In the genomic region with DNA sequence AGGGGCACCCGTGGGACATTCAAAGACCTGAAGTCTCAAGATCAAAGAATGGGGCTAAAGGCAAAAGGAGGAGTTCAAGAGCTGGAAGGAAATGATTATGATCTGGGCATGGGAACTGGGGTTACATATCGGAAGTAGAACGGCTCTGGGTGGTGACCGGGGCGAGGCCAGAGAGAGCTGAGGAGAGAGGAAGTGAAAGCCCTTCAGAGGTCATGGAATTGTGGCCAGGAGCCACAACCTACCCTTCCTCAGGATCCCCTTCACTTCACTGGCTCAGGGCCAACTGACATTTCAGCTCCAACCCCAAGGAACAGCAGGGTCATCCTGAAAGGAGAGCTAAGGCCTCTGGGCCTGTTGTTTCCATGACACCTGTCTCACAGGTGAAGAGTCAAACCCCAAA, we compare ENCODE assay signal across 15 cellular contexts. TPM values are rescaled to one million over a fixed set of nuclear protein-coding genes. Genes with fewer than 3 reads are reported as not detected.
DNase-seq lines count a peak whose midpoint lies in the region; ATAC-seq, FAIRE-seq and TF ChIP-seq lines count a peak whose summit lies in the region.
"Had no signal": no experiment of that assay in that cellular context is flagged by ENCODE, and none has a peak within 500 bp of the region (broad histone marks: within the 10 kb centered on the region; RNA-seq: fewer than 3 reads in every experiment).

No MANE protein-coding gene starts in this region.

- no peak overlapping the region for H3K27ac ChIP-seq in naive thymus-derived CD4-positive, alpha-beta T cell (ENCODE audit: low read depth, low read length)
- H3K27ac ChIP-seq: neutrophil, VCaP had no signal

- H3K4me1 ChIP-seq in naive thymus-derived CD4-positive, alpha-beta T cell (ENCODE audit: control insufficient read depth in 2 of 2, insufficient read depth in 2 of 2, low read length in 2 of 2): no peaks in the 10 kb centered on the region

- H3K4me1 Mint-ChIP-seq in natural killer cell (no peaks in the 10 kb centered on the region), chondrocyte (ENCODE audit: low read depth) (peaks cover 38% of the 10 kb centered on the region)
- H3K4me1 Mint-ChIP-seq in natural killer cell treated with Interleukin-12 subunit alpha and Interleukin-12 subunit beta and Interleukin-15 and Interleukin-18, amount 100 ng/mL, for 72 hours (ENCODE audit: low read depth in 2 of 2): no peaks in the 10 kb centered on the region
- H3K4me1 Mint-ChIP-seq in naive thymus-derived CD4-positive, alpha-beta T cell: peaks cover 0 to 7% (median 0%) of the 10 kb centered on the region in 7 donors
- H3K4me1 Mint-ChIP-seq in effector memory CD8-positive, alpha-beta T cell (ENCODE audit: low read depth in 2 of 2): peaks cover 0 to 2% of the 10 kb centered on the region in 2 donors
- H3K4me1 Mint-ChIP-seq: activated T-helper 17 cell treated with anti-CD3 and anti-CD28 coated beads, Interleukin-2, amount 50 U/mL, for 72 hours; central memory CD8-positive, alpha-beta T cell; stimulated activated naive CD8-positive, alpha-beta T cell treated with anti-CD3 and anti-CD28 coated beads, Interleukin-15, amount 100 ng/mL, for 72 hours had no signal

- H3K4me3 Mint-ChIP-seq in natural killer cell: no peak overlapping the region
- no peak overlapping the region for H3K4me3 Mint-ChIP-seq in natural killer cell treated with Interleukin-12 subunit alpha and Interleukin-12 subunit beta and Interleukin-15 and Interleukin-18, amount 100 ng/mL, for 72 hours
- no peak overlapping the region for H3K4me3 Mint-ChIP-seq in chondrocyte (ENCODE audit: unreplicated experiment)
- no peak overlapping the region for H3K4me3 Mint-ChIP-seq in naive thymus-derived CD4-positive, alpha-beta T cell
- H3K4me3 Mint-ChIP-seq in effector memory CD8-positive, alpha-beta T cell: no peak overlapping the region
- H3K4me3 Mint-ChIP-seq: activated T-helper 17 cell treated with anti-CD3 and anti-CD28 coated beads, Interleukin-2, amount 50 U/mL, for 72 hours; central memory CD8-positive, alpha-beta T cell; stimulated activated naive CD8-positive, alpha-beta T cell treated with anti-CD3 and anti-CD28 coated beads, Interleukin-15, amount 100 ng/mL, for 72 hours had no signal

- TF ChIP-seq CTCF in natural killer cell (IDR thresholded peaks at IDR 0.05): no peak
- no peak for TF ChIP-seq CTCF in chondrocyte (IDR thresholded peaks at IDR 0.05)

- H3K27ac Mint-ChIP-seq in natural killer cell: no peak overlapping the region
- no peak overlapping the region for H3K27ac Mint-ChIP-seq in natural killer cell treated with Interleukin-12 subunit alpha and Interleukin-12 subunit beta and Interleukin-15 and Interleukin-18, amount 100 ng/mL, for 72 hours
- peak overlapping the region; percentile 85 for H3K27ac Mint-ChIP-seq in chondrocyte (ENCODE audit: unreplicated experiment)
- H3K27ac Mint-ChIP-seq in naive thymus-derived CD4-positive, alpha-beta T cell: no peak overlapping the region
- H3K27ac Mint-ChIP-seq in effector memory CD8-positive, alpha-beta T cell: no peak overlapping the region
- H3K27ac Mint-ChIP-seq: activated T-helper 17 cell treated with anti-CD3 and anti-CD28 coated beads, Interleukin-2, amount 50 U/mL, for 72 hours had no signal

- CTCF ChIA-PET in naive thymus-derived CD4-positive, alpha-beta T cell (lab: Charles Lee): interaction anchor here (0.6 kb wide), 1 partner anchor 44 kb away, joined by 3 read pairs; no protein-coding TSS in a partner anchor

- H3K4me3 ChIP-seq in naive thymus-derived CD4-positive, alpha-beta T cell (ENCODE audit: low read length): no peak overlapping the region

- FAIRE-seq in frontal cortex (lab: Jason Lieb, UNC): no peak

- DNase-seq in natural killer cell (peak; percentile 7), chondrocyte (ENCODE audit: low spot score) (peak; percentile 30), mesenteric fat pad (ENCODE audit: low spot score) (no peak), T-helper 2 cell (no peak), frontal cortex (ENCODE audit: low spot score in 2 of 2) (no peak)
- no peak for DNase-seq in natural killer cell treated with Interleukin-12 subunit alpha and Interleukin-12 subunit beta and Interleukin-15 and Interleukin-18, amount 100 ng/mL, for 72 hours (ENCODE audit: low spot score)
- no peak for DNase-seq in naive thymus-derived CD4-positive, alpha-beta T cell
- no peak for DNase-seq in effector memory CD8-positive, alpha-beta T cell
- DNase-seq: AML-193; stimulated activated naive CD8-positive, alpha-beta T cell treated with anti-CD3 and anti-CD28 coated beads, Interleukin-15, amount 100 ng/mL, for 72 hours had no signal

- no peaks in the 10 kb centered on the region for H3K9me3 ChIP-seq in naive thymus-derived CD4-positive, alpha-beta T cell (ENCODE audit: control insufficient read depth in 2 of 3, low read length in 3 of 3)
- H3K9me3 ChIP-seq: neutrophil had no signal

- POLR2A ChIA-PET in naive thymus-derived CD4-positive, alpha-beta T cell (lab: Charles Lee): no interaction called here

- H3K36me3 ChIP-seq in naive thymus-derived CD4-positive, alpha-beta T cell (ENCODE audit: control insufficient read depth in 2 of 3, insufficient read depth in 3 of 3, low read length in 3 of 3): no peaks in the 10 kb centered on the region
- H3K36me3 ChIP-seq: neutrophil had no signal

- H3K27me3 Mint-ChIP-seq in natural killer cell (ENCODE audit: low read depth in 2 of 2) (no peaks in the 10 kb centered on the region), chondrocyte (ENCODE audit: low read depth) (no peaks in the 10 kb centered on the region)
- H3K27me3 Mint-ChIP-seq in natural killer cell treated with Interleukin-12 subunit alpha and Interleukin-12 subunit beta and Interleukin-15 and Interleukin-18, amount 100 ng/mL, for 72 hours: peaks cover 0 to 4% of the 10 kb centered on the region in 2 donors
- peaks cover 0 to 3% (median 0%) of the 10 kb centered on the region in 5 donors for H3K27me3 Mint-ChIP-seq in naive thymus-derived CD4-positive, alpha-beta T cell
- H3K27me3 Mint-ChIP-seq in effector memory CD8-positive, alpha-beta T cell: peaks cover 0 to 15% of the 10 kb centered on the region in 2 donors
- H3K27me3 Mint-ChIP-seq: activated T-helper 17 cell treated with anti-CD3 and anti-CD28 coated beads, Interleukin-2, amount 50 U/mL, for 72 hours; central memory CD8-positive, alpha-beta T cell; stimulated activated naive CD8-positive, alpha-beta T cell treated with anti-CD3 and anti-CD28 coated beads, Interleukin-15, amount 100 ng/mL, for 72 hours had no signal

- H3K9me3 Mint-ChIP-seq in natural killer cell (no peaks in the 10 kb centered on the region), chondrocyte (ENCODE audit: low read depth) (peaks cover 9% of the 10 kb centered on the region)
- H3K9me3 Mint-ChIP-seq in natural killer cell treated with Interleukin-12 subunit alpha and Interleukin-12 subunit beta and Interleukin-15 and Interleukin-18, amount 100 ng/mL, for 72 hours: no peaks in the 10 kb centered on the region
- peaks cover 0 to 4% (median 0%) of the 10 kb centered on the region in 11 donors for H3K9me3 Mint-ChIP-seq in naive thymus-derived CD4-positive, alpha-beta T cell
- H3K9me3 Mint-ChIP-seq in effector memory CD8-positive, alpha-beta T cell: no peaks in the 10 kb centered on the region
- H3K9me3 Mint-ChIP-seq: central memory CD8-positive, alpha-beta T cell had no signal

- no peak for ATAC-seq in natural killer cell
- no peak for ATAC-seq in natural killer cell treated with Interleukin-12 subunit alpha and Interleukin-12 subunit beta and Interleukin-15 and Interleukin-18, amount 100 ng/mL, for 72 hours
- peak; percentile 67 for ATAC-seq in naive thymus-derived CD4-positive, alpha-beta T cell
- ATAC-seq in effector memory CD8-positive, alpha-beta T cell (replicated peaks): no peak
- ATAC-seq: activated T-helper 17 cell treated with anti-CD3 and anti-CD28 coated beads, Interleukin-2, amount 50 U/mL, for 72 hours; stimulated activated naive CD8-positive, alpha-beta T cell treated with anti-CD3 and anti-CD28 coated beads, Interleukin-15, amount 100 ng/mL, for 72 hours had no signal

- H3K36me3 Mint-ChIP-seq in natural killer cell (no peaks in the 10 kb centered on the region), chondrocyte (ENCODE audit: low read depth) (peaks cover 2% of the 10 kb centered on the region)
- H3K36me3 Mint-ChIP-seq in natural killer cell treated with Interleukin-12 subunit alpha and Interleukin-12 subunit beta and Interleukin-15 and Interleukin-18, amount 100 ng/mL, for 72 hours: no peaks in the 10 kb centered on the region
- no peaks in the 10 kb centered on the region for H3K36me3 Mint-ChIP-seq in naive thymus-derived CD4-positive, alpha-beta T cell
- H3K36me3 Mint-ChIP-seq in effector memory CD8-positive, alpha-beta T cell (ENCODE audit: insufficient read depth): no peaks in the 10 kb centered on the region

- H3K27me3 ChIP-seq in naive thymus-derived CD4-positive, alpha-beta T cell (ENCODE audit: control insufficient read depth in 2 of 2, insufficient read depth in 2 of 2, low read length in 2 of 2): no peaks in the 10 kb centered on the region
- H3K27me3 ChIP-seq: neutrophil had no signal

- intact Hi-C loops in natural killer cell (cut with micrococcal nuclease): no loop called here
- intact Hi-C loops in naive thymus-derived CD4-positive, alpha-beta T cell (cut with micrococcal nuclease): no loop called here

RNA-seq across cellular contexts. Expression of a gene that starts 57.8 kb away (rescaled TPM):
- total RNA-seq in natural killer cell: not detected
- total RNA-seq in natural killer cell treated with Interleukin-12 subunit alpha and Interleukin-12 subunit beta and Interleukin-15 and Interleukin-18, amount 100 ng/mL, for 72 hours: under 1 TPM in 1 of 2 donors, not detected in 1; 0.05 TPM
- 28.1 to 36.7 TPM (median 34.4 TPM) in 3 replicates for total RNA-seq in chondrocyte
- total RNA-seq in naive thymus-derived CD4-positive, alpha-beta T cell: under 1 TPM in 2 of 5 experiments, not detected in 3; 0.07 to 0.65 TPM
- not detected for polyA plus RNA-seq in naive thymus-derived CD4-positive, alpha-beta T cell
- total RNA-seq in mesenteric fat pad: 14.9 TPM
- total RNA-seq in frontal cortex: 4.1 TPM
- polyA plus RNA-seq: keratinocyte had no signal

Comparison
In these comparisons a context has a peak if more than half of its experiments do, and no peak if none do; other contexts are left out.
1. DNase-seq: peak in natural killer cell (single experiment) and chondrocyte (single experiment); none in natural killer cell treated with Interleukin-12 subunit alpha and Interleukin-12 subunit beta and Interleukin-15 and Interleukin-18, amount 100 ng/mL, for 72 hours (single experiment), naive thymus-derived CD4-positive, alpha-beta T cell (0 of 9), mesenteric fat pad (single experiment), T-helper 2 cell (0 of 5), effector memory CD8-positive, alpha-beta T cell (0 of 3) and frontal cortex (0 of 2).